In genomic region chr16:74439685-74440084, GRCh38 we compare ENCODE assay signal across 17 cellular contexts. TPM values are rescaled to one million over a fixed set of nuclear protein-coding genes. Genes with fewer than 3 reads are reported as not detected.
DNase-seq lines count a peak whose midpoint lies in the region; ATAC-seq, FAIRE-seq and TF ChIP-seq lines count a peak whose summit lies in the region.
"Had no signal": no experiment of that assay in that cellular context is flagged by ENCODE, and none has a peak within 500 bp of the region (broad histone marks: within the 10 kb centered on the region; RNA-seq: fewer than 3 reads in every experiment).

No MANE protein-coding gene starts in this region.

- H3K4me3 Mint-ChIP-seq in activated naive CD4-positive, alpha-beta T cell treated with anti-CD3 and anti-CD28 coated beads, Interleukin-2, amount 10 ng/mL, durations not matched to agents 7 days and 5 days = no peak overlapping the region

- CTCF ChIA-PET in activated naive CD4-positive, alpha-beta T cell treated with anti-CD3 and anti-CD28 coated beads, Interleukin-2, amount 10 ng/mL, durations not matched to agents 7 days and 5 days (lab: Charles Lee) = no interaction called here

- in situ Hi-C loops in KBM-7 (cut with MboI; ENCODE audit: low pct_unique_long_range_greater_than_20kb, low sequenced_read_pairs) = no loop called here

- H3K36me3 Mint-ChIP-seq in activated naive CD4-positive, alpha-beta T cell treated with anti-CD3 and anti-CD28 coated beads, Interleukin-2, amount 10 ng/mL, durations not matched to agents 7 days and 5 days = peaks cover 32% of the 10 kb centered on the region
- peaks cover 0 to 5% of the 10 kb centered on the region in 2 donors for H3K36me3 Mint-ChIP-seq in activated naive CD4-positive, alpha-beta T cell treated with anti-CD3 and anti-CD28 coated beads, Interleukin-2, amount 50 U/mL, for 72 hours

- no peaks in the 10 kb centered on the region for H3K27me3 ChIP-seq in upper lobe of right lung

- no peak for FAIRE-seq in GM19239 (lab: Jason Lieb, UNC)
- FAIRE-seq: RCC 7860 had no signal

- peaks cover 5% of the 10 kb centered on the region for H3K4me1 ChIP-seq in upper lobe of right lung

- H3K27me3 Mint-ChIP-seq in activated naive CD4-positive, alpha-beta T cell treated with anti-CD3 and anti-CD28 coated beads, Interleukin-2, amount 10 ng/mL, durations not matched to agents 7 days and 5 days = no peaks in the 10 kb centered on the region
- H3K27me3 Mint-ChIP-seq: CD8-positive, alpha-beta memory T cell had no signal

- no peaks in the 10 kb centered on the region for H3K9me3 Mint-ChIP-seq in activated naive CD4-positive, alpha-beta T cell treated with anti-CD3 and anti-CD28 coated beads, Interleukin-2, amount 10 ng/mL, durations not matched to agents 7 days and 5 days
- H3K9me3 Mint-ChIP-seq in activated naive CD4-positive, alpha-beta T cell treated with anti-CD3 and anti-CD28 coated beads, Interleukin-2, amount 50 U/mL, for 72 hours = peaks cover 0 to 4% of the 10 kb centered on the region in 2 donors

- no peak for DNase-seq in activated naive CD4-positive, alpha-beta T cell treated with anti-CD3 and anti-CD28 coated beads, Interleukin-2, amount 10 ng/mL, durations not matched to agents 7 days and 5 days
- no peak for DNase-seq in activated naive CD4-positive, alpha-beta T cell treated with anti-CD3 and anti-CD28 coated beads, Interleukin-2, amount 50 U/mL, for 72 hours (ENCODE audit: low spot score in 2 of 2)
- DNase-seq in KBM-7 (peak; percentile 52), left lobe of liver (ENCODE audit: low spot score) (no peak), upper lobe of right lung (no peak), GM19239 (ENCODE audit: insufficient read length, low spot score) (no peak)
- DNase-seq in activated T-cell treated with anti-CD3 and anti-CD28 coated beads, Interleukin-2, amount 50 U/mL, for 1 hour = no peak
- DNase-seq: AML-193; CD8-positive, alpha-beta memory T cell; GF-D8; GM23248; NCI-H2029 treated with DMSO at 0.1 percent for 48 hours; NCI-H510A; SIG-M5 had no signal

- H3K27ac Mint-ChIP-seq in activated naive CD4-positive, alpha-beta T cell treated with anti-CD3 and anti-CD28 coated beads, Interleukin-2, amount 10 ng/mL, durations not matched to agents 7 days and 5 days = peak overlapping the region; percentile 64
- no peak overlapping the region for H3K27ac Mint-ChIP-seq in activated naive CD4-positive, alpha-beta T cell treated with anti-CD3 and anti-CD28 coated beads, Interleukin-2, amount 50 U/mL, for 72 hours

- no peak for TF ChIP-seq CTCF in upper lobe of right lung (IDR thresholded peaks at IDR 0.05)

- H3K9me3 ChIP-seq in upper lobe of right lung = no peaks in the 10 kb centered on the region

- H3K4me1 Mint-ChIP-seq in activated naive CD4-positive, alpha-beta T cell treated with anti-CD3 and anti-CD28 coated beads, Interleukin-2, amount 10 ng/mL, durations not matched to agents 7 days and 5 days = peaks cover 32% of the 10 kb centered on the region

- H3K4me3 ChIP-seq in upper lobe of right lung = no peak overlapping the region
- H3K4me3 ChIP-seq: GM23248 had no signal

- no peak for ATAC-seq in activated naive CD4-positive, alpha-beta T cell treated with anti-CD3 and anti-CD28 coated beads, Interleukin-2, amount 50 U/mL, for 72 hours
- ATAC-seq in left lobe of liver = peak; percentile 26
- ATAC-seq in upper lobe of right lung = peak; percentile 69
- ATAC-seq: HCT116 had no signal

- no peaks in the 10 kb centered on the region for H3K36me3 ChIP-seq in upper lobe of right lung

- intact Hi-C loops in upper lobe of right lung (cut with DNase I) = no loop called here

- no peak overlapping the region for H3K27ac ChIP-seq in upper lobe of right lung
- H3K27ac ChIP-seq: GM23248 had no signal

RNA-seq across cellular contexts. Expression of gene CLEC18B, which starts 18.4 kb away (rescaled TPM):
- under 1 TPM in 1 of 2 donors, not detected in 1; 0.49 TPM for total RNA-seq in activated naive CD4-positive, alpha-beta T cell treated with anti-CD3 and anti-CD28 coated beads, Interleukin-2, amount 50 U/mL, for 72 hours
- 1.1 TPM for total RNA-seq in left lobe of liver
- total RNA-seq in upper lobe of right lung = not detected
- total RNA-seq: HT1080 had no signal

Comparison
In these comparisons a context has a peak if more than half of its experiments do, and no peak if none do; other contexts are left out.
1. ATAC-seq: peak in left lobe of liver (single experiment) and upper lobe of right lung (single experiment); none in activated naive CD4-positive, alpha-beta T cell treated with anti-CD3 and anti-CD28 coated beads, Interleukin-2, amount 50 U/mL, for 72 hours (0 of 2).